ENCODE assay signal across 19 cellular contexts in the genomic region with DNA sequence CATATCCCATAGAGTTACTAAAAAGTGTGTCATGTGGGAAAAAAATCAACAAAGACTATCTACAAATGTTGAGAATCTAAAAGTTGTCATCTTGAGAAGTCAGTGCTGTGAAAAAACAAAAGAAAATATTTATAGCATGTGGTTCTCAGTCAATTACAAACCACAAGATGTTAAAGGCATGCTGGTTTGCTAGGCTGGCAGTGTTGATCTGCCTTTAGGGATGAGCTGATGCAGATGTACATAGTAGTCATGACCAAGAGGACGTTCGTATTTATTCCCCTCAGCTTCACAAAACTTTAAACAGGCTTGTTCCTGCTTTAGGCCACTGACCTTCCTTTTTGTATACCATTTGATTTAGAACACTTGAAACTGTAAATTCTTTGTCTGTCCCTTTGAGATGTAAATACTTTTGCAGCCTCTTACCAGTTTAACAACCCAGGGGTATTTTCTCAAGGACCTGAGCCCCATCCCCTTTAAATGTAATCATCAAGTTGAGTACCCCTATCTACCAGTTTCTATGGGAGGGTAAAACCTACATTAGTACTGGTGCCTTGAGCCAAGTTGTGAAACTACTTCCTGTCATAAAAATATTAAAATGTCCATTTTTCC.
A peak's percentile ranks its signal among the peaks of the same experiment; 100 is the strongest.
DNase-seq lines count a peak whose midpoint lies in the region; ATAC-seq and TF ChIP-seq lines count a peak whose summit lies in the region.
"Had no signal": no experiment of that assay in that cellular context is flagged by ENCODE, and none has a peak within 500 bp of the region (broad histone marks: within the 10 kb centered on the region; RNA-seq: fewer than 3 reads in every experiment).

No MANE protein-coding gene starts in this region.

- H3K4me3 Mint-ChIP-seq in chondrocyte (ENCODE audit: unreplicated experiment): no peak overlapping the region
- H3K4me3 Mint-ChIP-seq: CD4-positive, alpha-beta T cell; H9 had no signal

- H3K36me3 Mint-ChIP-seq in chondrocyte (ENCODE audit: low read depth): no peaks in the 10 kb centered on the region

- no peak overlapping the region for H3K4me2 ChIP-seq in osteoblast (ENCODE audit: insufficient read depth, low read length)

- no peak overlapping the region for H3K27ac ChIP-seq in osteoblast (ENCODE audit: low read depth, low read length)
- H3K27ac ChIP-seq: SJCRH30 had no signal

- no peaks in the 10 kb centered on the region for H4K20me1 ChIP-seq in osteoblast (ENCODE audit: insufficient read depth, low read length)

- no peaks in the 10 kb centered on the region for H3K27me3 Mint-ChIP-seq in chondrocyte (ENCODE audit: low read depth)
- H3K27me3 Mint-ChIP-seq: CD4-positive, alpha-beta T cell had no signal

- no peaks in the 10 kb centered on the region for H3K79me2 ChIP-seq in osteoblast (ENCODE audit: insufficient read depth, low read length)

- H3K4me3 ChIP-seq in osteoblast (ENCODE audit: insufficient read depth, low read length): no peak overlapping the region
- H3K4me3 ChIP-seq: SJCRH30 had no signal

- ATAC-seq in esophagus mucosa: peak; percentile 5

- DNase-seq in NCI-H526 treated with DMSO at 0.1 percent for 48 hours (lab: John Stamatoyannopoulos, UW) (peak; percentile 21), NCI-H526 (lab: John Stamatoyannopoulos, UW) (no peak), OCI-M1 (lab: John Stamatoyannopoulos, UW) (peak; percentile 17), osteoblast (ENCODE audit: insufficient read length, low spot score, missing footprints) (peak; percentile 2), mesenteric fat pad (ENCODE audit: low spot score) (no peak), chondrocyte (ENCODE audit: low spot score) (no peak)
- DNase-seq in activated CD4-positive, alpha-beta T cell treated with anti-CD3 and anti-CD28 coated beads for 48 hours: no peak
- DNase-seq: BE2C; CD4-positive, alpha-beta T cell; DMS79; H9; IMR-90; NCI-H1436; NCI-H2029; NCI-H2171 treated with DMSO at 0.1 percent for 48 hours; NCI-H82; SJCRH30; SW 1271 had no signal

- H3K9me3 ChIP-seq in osteoblast (ENCODE audit: low read depth, low read length): peaks cover 8% of the 10 kb centered on the region
- H3K9me3 ChIP-seq: BE2C, SJCRH30 had no signal

- H3K27me3 ChIP-seq in osteoblast (ENCODE audit: insufficient read depth, low read length): no peaks in the 10 kb centered on the region
- H3K27me3 ChIP-seq: BE2C had no signal

- H3K27ac Mint-ChIP-seq in chondrocyte (ENCODE audit: unreplicated experiment): no peak overlapping the region
- H3K27ac Mint-ChIP-seq: CD4-positive, alpha-beta T cell; H9 had no signal

- no peaks in the 10 kb centered on the region for H3K36me3 ChIP-seq in osteoblast (ENCODE audit: insufficient read depth, low read length)
- H3K36me3 ChIP-seq: BE2C, SJCRH30 had no signal

- no peak overlapping the region for H2AFZ ChIP-seq in osteoblast (ENCODE audit: low read length)

- TF ChIP-seq CTCF in osteoblast (IDR thresholded peaks at IDR 0.05; ENCODE audit: extremely low read depth, low read depth, low read length) (no peak), chondrocyte (IDR thresholded peaks at IDR 0.05) (no peak)

- H3K9me3 Mint-ChIP-seq in chondrocyte (ENCODE audit: low read depth): peaks cover 17% of the 10 kb centered on the region

- H3K4me1 ChIP-seq in osteoblast (ENCODE audit: insufficient read depth, low read length): no peaks in the 10 kb centered on the region
- H3K4me1 ChIP-seq: BE2C, SJCRH30 had no signal

- H3K4me1 Mint-ChIP-seq in chondrocyte (ENCODE audit: low read depth): no peaks in the 10 kb centered on the region
- H3K4me1 Mint-ChIP-seq: H9 had no signal

Comparison
In these comparisons a context has a peak if more than half of its experiments do, and no peak if none do; other contexts are left out.
1. DNase-seq: peak in NCI-H526 treated with DMSO at 0.1 percent for 48 hours (single experiment), OCI-M1 (single experiment) and osteoblast (single experiment); none in NCI-H526 (0 of 2), mesenteric fat pad (single experiment), activated CD4-positive, alpha-beta T cell treated with anti-CD3 and anti-CD28 coated beads for 48 hours (single experiment) and chondrocyte (single experiment).